Comparison of ENCODE assay signal across 8 cellular contexts in genomic region chr12:121795029-121795977, GRCh38. TPM values are rescaled to one million over a fixed set of nuclear protein-coding genes. Genes with fewer than 3 reads are reported as not detected.
A peak's percentile ranks its signal among the peaks of the same experiment; 100 is the strongest.
DNase-seq lines count a peak whose midpoint lies in the region; ATAC-seq lines count a peak whose summit lies in the region.

No MANE protein-coding gene starts in this region.

- peak overlapping the region; percentile 78 for H3K27ac ChIP-seq in CD8-positive, alpha-beta memory T cell (ENCODE audit: low read depth, low read length)
- H3K27ac ChIP-seq in effector memory CD4-positive, alpha-beta T cell (ENCODE audit: insufficient read depth, low read length, poor library complexity, severe bottlenecking), result peak overlapping the region; percentile 99

- peak overlapping the region; percentile 76 to 93 (median 89) for H3K4me3 Mint-ChIP-seq in CD8-positive, alpha-beta memory T cell
- peak overlapping the region; percentile 88 for H3K4me3 Mint-ChIP-seq in memory B cell

- peak overlapping the region; percentile 84 to 99 (median 98) for H3K27ac Mint-ChIP-seq in CD8-positive, alpha-beta memory T cell
- H3K27ac Mint-ChIP-seq in memory B cell, result peak overlapping the region; percentile 87

- peaks cover 46 to 66% (median 48%) of the 10 kb centered on the region in 3 donors for H3K4me1 Mint-ChIP-seq in CD8-positive, alpha-beta memory T cell
- peaks cover 37% of the 10 kb centered on the region for H3K4me1 Mint-ChIP-seq in memory B cell

- ATAC-seq in memory B cell (ENCODE audit: low read depth) (peak; percentile 15), HG03439 (IDR thresholded peaks at IDR 0.05; ENCODE audit: unreplicated experiment) (no peak)

- POLR2A ChIA-PET in CD8-positive, alpha-beta memory T cell (lab: Charles Lee), result interaction anchor here (1.1 to 12.2 kb wide), 7 partner anchors 9 to 157 kb away, joined by 3 to 277 read pairs (median 45); partner anchors contain the start of genes SETD1B and TMEM120B

- no peaks in the 10 kb centered on the region for H3K27me3 ChIP-seq in CD8-positive, alpha-beta memory T cell (ENCODE audit: insufficient read depth, low read length, poor library complexity, severe bottlenecking)
- no peaks in the 10 kb centered on the region for H3K27me3 ChIP-seq in HAP-1 (ENCODE audit: low read depth)
- no peaks in the 10 kb centered on the region for H3K27me3 ChIP-seq in effector memory CD4-positive, alpha-beta T cell (replicated peaks; ENCODE audit: control insufficient read depth, insufficient read depth, low read length, poor library complexity, severe bottlenecking)

- peak; percentile 74 to 87 (median 82) for DNase-seq in CD8-positive, alpha-beta memory T cell
- DNase-seq in HAP-1 (ENCODE audit: low spot score in 2 of 2), result peak; percentile 63 to 92
- DNase-seq in NCI-H69 (lab: John Stamatoyannopoulos, UW), result peak; percentile 84
- DNase-seq in activated CD8-positive, alpha-beta memory T cell treated with anti-CD3 and anti-CD28 coated beads for 24 hours, result peak; percentile 96
- DNase-seq in effector memory CD4-positive, alpha-beta T cell, result peak; percentile 71 to 80 (median 73)
- DNase-seq in memory B cell (ENCODE audit: low spot score in 2 of 2), result peak; percentile 80 to 95
- peak; percentile 69 for DNase-seq in stimulated activated CD8-positive, alpha-beta memory T cell treated with anti-CD3 and anti-CD28 coated beads, Interleukin-12 subunit alpha, Interleukin-12 subunit beta, amount 100 ng/mL, for 4 hours (ENCODE audit: low read depth)

- CTCF ChIA-PET in CD8-positive, alpha-beta memory T cell (lab: Charles Lee), result interaction anchor here (0.8 to 44.0 kb wide), 32 partner anchors 5 to 340 kb away, joined by 3 to 1908 read pairs (median 6); partner anchors contain the start of genes CFAP251, PSMD9, RHOF and SETD1B

- peaks cover 59% of the 10 kb centered on the region for H3K4me1 ChIP-seq in CD8-positive, alpha-beta memory T cell (ENCODE audit: insufficient read depth, low read length)
- H3K4me1 ChIP-seq in HAP-1, result peaks cover 48% of the 10 kb centered on the region
- H3K4me1 ChIP-seq in effector memory CD4-positive, alpha-beta T cell (ENCODE audit: control insufficient read depth, insufficient read depth, low read length, poor library complexity, severe bottlenecking), result peaks cover 53% of the 10 kb centered on the region

- peaks cover 0 to under 1% of the 10 kb centered on the region in 2 donors for H3K27me3 Mint-ChIP-seq in CD8-positive, alpha-beta memory T cell
- H3K27me3 Mint-ChIP-seq in memory B cell, result no peaks in the 10 kb centered on the region

- no peaks in the 10 kb centered on the region for H3K9me3 ChIP-seq in CD8-positive, alpha-beta memory T cell (ENCODE audit: low read length)
- H3K9me3 ChIP-seq in HAP-1, result no peaks in the 10 kb centered on the region
- H3K9me3 ChIP-seq in effector memory CD4-positive, alpha-beta T cell (ENCODE audit: control insufficient read depth, low read length), result no peaks in the 10 kb centered on the region

- no peaks in the 10 kb centered on the region for H3K9me3 Mint-ChIP-seq in CD8-positive, alpha-beta memory T cell
- H3K9me3 Mint-ChIP-seq in memory B cell, result no peaks in the 10 kb centered on the region

- H3K4me3 ChIP-seq in CD8-positive, alpha-beta memory T cell (ENCODE audit: low read length), result peak overlapping the region; percentile 54
- H3K4me3 ChIP-seq in HAP-1, result peak overlapping the region; percentile 75
- no peak overlapping the region for H3K4me3 ChIP-seq in effector memory CD4-positive, alpha-beta T cell (ENCODE audit: insufficient read depth, low read depth, low read length, poor library complexity, severe bottlenecking)

- H3K36me3 Mint-ChIP-seq in CD8-positive, alpha-beta memory T cell, result peaks cover 0 to 59% (median 9%) of the 10 kb centered on the region in 3 donors
- peaks cover 6% of the 10 kb centered on the region for H3K36me3 Mint-ChIP-seq in memory B cell

- in situ Hi-C loops in HAP-1 (cut with MboI; ENCODE audit: low sequenced_read_pairs), result loop anchor here (5.0 kb wide), 1 partner anchor 92 kb away; the partner anchor contains the start of gene PSMD9

- peaks cover 24% of the 10 kb centered on the region for H3K36me3 ChIP-seq in CD8-positive, alpha-beta memory T cell (ENCODE audit: insufficient read depth, low read length)
- H3K36me3 ChIP-seq in HAP-1 (replicated peaks), result peaks cover 59% of the 10 kb centered on the region
- peaks cover 17% of the 10 kb centered on the region for H3K36me3 ChIP-seq in effector memory CD4-positive, alpha-beta T cell (ENCODE audit: control insufficient read depth, insufficient read depth, low read length)

RNA-seq across cellular contexts. Expression of gene RHOF, which starts 1.8 kb away (rescaled TPM):
- total RNA-seq in CD8-positive, alpha-beta memory T cell, result 100 to 1,000 TPM; 145 to 152 TPM
- polyA plus RNA-seq in CD8-positive, alpha-beta memory T cell, result 139 TPM

RNA-seq across cellular contexts. Expression of gene SETD1B, which starts 8.5 kb away (rescaled TPM):
- total RNA-seq in CD8-positive, alpha-beta memory T cell, result 10 to 100 TPM; 31.3 to 31.9 TPM
- 2.4 TPM for polyA plus RNA-seq in CD8-positive, alpha-beta memory T cell
